ENCODE assay signal across 23 cellular contexts in genomic region chr10:7283246-7283645, GRCh38.
A peak's percentile ranks its signal among the peaks of the same experiment; 100 is the strongest.
DNase-seq lines count a peak whose midpoint lies in the region; ATAC-seq, FAIRE-seq and TF ChIP-seq lines count a peak whose summit lies in the region.
"Had no signal": no experiment of that assay in that cellular context is flagged by ENCODE, and none has a peak within 500 bp of the region (broad histone marks: within the 10 kb centered on the region; RNA-seq: fewer than 3 reads in every experiment).

No MANE protein-coding gene starts in this region.

- no peak overlapping the region for H2BK5ac ChIP-seq in H1 (ENCODE audit: low read depth, low read length)

- H4K20me1 ChIP-seq in H1 (replicated peaks in 1 of 2; ENCODE audit: control insufficient read depth in 1 of 2, insufficient read depth in 2 of 2, low read length in 2 of 2), result no peaks in the 10 kb centered on the region

- H3K56ac ChIP-seq in H1 (replicated peaks; ENCODE audit: insufficient read length, low read depth, low read length), result peak overlapping the region; percentile 87

- no peaks in the 10 kb centered on the region for H3K27me3 ChIP-seq in H1 (replicated peaks in 1 of 4; ENCODE audit: control insufficient read depth in 3 of 4, extremely low read depth in 1 of 4, insufficient read depth in 3 of 4, low read length in 3 of 4)
- H3K27me3 ChIP-seq: BE2C, BLaER1 had no signal

- CTCF ChIA-PET in A549 (lab: Yijun Ruan, JAX), result no interaction called here
- CTCF ChIA-PET in HEK293 (lab: Yijun Ruan, JAX), result interaction anchor here (0.6 kb wide), 1 partner anchor 636 kb away, joined by 7 read pairs; no protein-coding TSS in a partner anchor
- CTCF ChIA-PET in H1 (lab: Charles Lee; ENCODE audit: partially characterized antibody), result interaction anchor here (1.0 kb wide), 1 partner anchor 10 kb away, joined by 4 read pairs; no protein-coding TSS in a partner anchor

- TF ChIP-seq EP300 in A549 (IDR thresholded peaks at IDR 0.05) (no peak), H1 (IDR thresholded peaks at IDR 0.05; ENCODE audit: borderline replicate concordance in 1 of 2, low read depth in 2 of 2, low read length in 2 of 2) (no peak)

- H4K91ac ChIP-seq in H1 (replicated peaks; ENCODE audit: insufficient read length, low read length), result no peak overlapping the region

- no peak for TF ChIP-seq POLR2A in A549 (IDR thresholded peaks at IDR 0.05; ENCODE audit: low read length)
- no peak for TF ChIP-seq POLR2A in H1 (IDR thresholded peaks at IDR 0.05; ENCODE audit: control extremely low read depth in 1 of 2, low read depth in 2 of 2, low read length in 2 of 2)

- peaks cover 3% of the 10 kb centered on the region in 2 experiments; a peak in 2 of 4 replicates for H3K79me2 ChIP-seq in H1 (ENCODE audit: control insufficient read depth in 1 of 2, insufficient read depth in 2 of 2, low read length in 2 of 2)

- TF ChIP-seq CTCF in A549 (IDR thresholded peaks at IDR 0.05) (no peak), HEK293 (tag by site-specific recombination; IDR thresholded peaks at IDR 0.05) (no peak), H1 (IDR thresholded peaks at IDR 0.05; ENCODE audit: control extremely low read depth in 1 of 3, insufficient read depth in 1 of 3, low read depth in 1 of 3, low read length in 3 of 3) (no peak)

- TF ChIP-seq RAD21 in A549 (conservative IDR thresholded peaks at IDR 0.05 in 1 of 2, IDR thresholded peaks at IDR 0.05 in 1 of 2) (no peak), H1 (IDR thresholded peaks at IDR 0.05 in 1 of 2, conservative IDR thresholded peaks at IDR 0.05 in 1 of 2; ENCODE audit: low read depth in 2 of 2, low read length in 2 of 2) (no peak)

- H3K4ac ChIP-seq in H1 (replicated peaks; ENCODE audit: insufficient read length, low read depth, low read length), result no peak overlapping the region

- DNase-seq in A549 (ENCODE audit: low read depth in 1 of 2, low spot score in 1 of 2), result no peak
- DNase-seq in H1 (ENCODE audit: low read depth in 1 of 2, low spot score in 2 of 2), result no peak
- DNase-seq in activated CD4-positive, CD25-positive, alpha-beta regulatory T cell (lab: John Stamatoyannopoulos, UW), result no peak
- DNase-seq in GF-D8 (lab: John Stamatoyannopoulos, UW), result no peak
- DNase-seq: ACHN; BE2C; C1 segment of cervical spinal cord; CD4-positive, alpha-beta memory T cell; CD4-positive, CD25-positive, alpha-beta regulatory T cell; CD8-positive, alpha-beta memory T cell; COR-L47; DMS 273 treated with DMSO at 0.1 percent for 48 hours; DMS153; DMS53; DMS79; DND-41; EL; GDM1 had no signal

- no peak overlapping the region for H2AK5ac ChIP-seq in H1 (ENCODE audit: low read depth, low read length)

- no peak overlapping the region for H4K8ac ChIP-seq in H1 (ENCODE audit: extremely low read depth, insufficient read depth, low read length)

- H3K9me3 ChIP-seq in A549 (no peaks in the 10 kb centered on the region), HEK293 (ENCODE audit: control insufficient read depth, insufficient read depth, low read depth, low read length) (no peaks in the 10 kb centered on the region), H1 (ENCODE audit: insufficient read depth in 2 of 2, low read depth in 1 of 2, low read length in 1 of 2) (no peaks in the 10 kb centered on the region)
- H3K9me3 ChIP-seq: BE2C had no signal

- H3K79me1 ChIP-seq in H1 (ENCODE audit: low read depth, low read length), result peaks cover 2% of the 10 kb centered on the region; the same call in 1 of the 2 replicates

- H2BK15ac ChIP-seq in H1 (ENCODE audit: low read length), result no peak overlapping the region

- no peak overlapping the region for H3K27ac ChIP-seq in A549
- no peak overlapping the region for H3K27ac ChIP-seq in HEK293 (ENCODE audit: extremely low read depth, low read depth, low read length)
- no peak overlapping the region for H3K27ac ChIP-seq in H1 (ENCODE audit: low read depth, low read length)
- H3K27ac ChIP-seq: 22Rv1, BLaER1 had no signal

- POLR2A ChIA-PET in A549 (lab: Yijun Ruan, JAX) (interaction anchor here (0.5 kb wide), 1 partner anchor 127 kb away, joined by 3 read pairs; the partner anchor contains the start of gene SFMBT2), HEK293 (lab: Yijun Ruan, JAX) (no interaction called here), H1 (lab: Charles Lee; ENCODE audit: partially characterized antibody) (no interaction called here)

- WGBS in A549 (ENCODE audit: missing lambda C conversion rate), result 74% methylated on average over 2 of the region's 2 CpGs
- WGBS in H1 (ENCODE audit: extremely low coverage in 1 of 2, insufficient coverage in 1 of 2, insufficient read length in 1 of 2, insufficient replicate concordance in 2 of 2, low coverage in 1 of 2, low lambda C conversion rate in 2 of 2, missing lambda C conversion rate in 1 of 2), 2 experiments, result 93% methylated on average over 2 of the region's 2 CpGs; no CpG with 5 or more reads in 1 of the 2 experiments

- H3K36me3 ChIP-seq in HEK293 (ENCODE audit: control insufficient read depth in 2 of 2, insufficient read depth in 1 of 2, low read length in 2 of 2) (peaks cover 0 to 3% of the 10 kb centered on the region in 2 experiments; a peak in 1 of 3 replicates), H1 (ENCODE audit: control insufficient read depth in 2 of 4, insufficient read depth in 4 of 4, low read length in 3 of 4) (no peaks in the 10 kb centered on the region)
- H3K36me3 ChIP-seq: BE2C had no signal

- H2BK12ac ChIP-seq in H1 (ENCODE audit: low read depth, low read length), result no peak overlapping the region

- H3K23ac ChIP-seq in H1 (ENCODE audit: insufficient read length), result no peak overlapping the region

- H3K4me1 ChIP-seq in A549 (peaks cover 15% of the 10 kb centered on the region; the same call in 1 of the 3 replicates), HEK293 (ENCODE audit: control insufficient read depth, insufficient read depth, low read length) (peaks cover 14% of the 10 kb centered on the region; the same call in 1 of the 2 replicates), H1 (replicated peaks in 1 of 4; ENCODE audit: control insufficient read depth in 3 of 4, insufficient read depth in 4 of 4, low read length in 3 of 4) (no peaks in the 10 kb centered on the region)
- H3K4me1 ChIP-seq: BE2C had no signal

- H2AFZ ChIP-seq in H1 (ENCODE audit: low read length), result no peak overlapping the region

- no peak overlapping the region for H3K18ac ChIP-seq in H1 (ENCODE audit: extremely low read depth, low read length)

- no peak overlapping the region for H2BK20ac ChIP-seq in H1 (ENCODE audit: low read length)

- no peak overlapping the region for H3K9ac ChIP-seq in H1 (replicated peaks in 1 of 4; ENCODE audit: extremely low read depth in 1 of 4, low read depth in 3 of 4, low read length in 3 of 4)
- H3K9ac ChIP-seq: BLaER1 had no signal

- H3K14ac ChIP-seq in H1 (ENCODE audit: insufficient read length), result no peak overlapping the region

- H4K5ac ChIP-seq in H1 (ENCODE audit: insufficient read length, low read depth, low read length), result no peak overlapping the region

- no peak for ATAC-seq in A549

- H3K4me2 ChIP-seq in A549 (no peak overlapping the region), H1 (ENCODE audit: insufficient read depth in 1 of 2, low read depth in 2 of 2, low read length in 2 of 2) (no peak overlapping the region)
- H3K4me2 ChIP-seq: BLaER1 had no signal

- peak; percentile 18 for FAIRE-seq in A549 (lab: Jason Lieb, UNC)
- FAIRE-seq in H1 (lab: Jason Lieb, UNC), result no peak
- FAIRE-seq: GM12892, GM18507 had no signal

- H3K23me2 ChIP-seq in H1 (ENCODE audit: low read depth, low read length), result peaks cover 2% of the 10 kb centered on the region; the same call in 1 of the 2 replicates

- no peak overlapping the region for H2BK120ac ChIP-seq in H1 (replicated peaks; ENCODE audit: low read depth, low read length)

- H3K4me3 ChIP-seq in A549 (no peak overlapping the region), HEK293 (ENCODE audit: low read depth, low read length) (no peak overlapping the region), H1 (ENCODE audit: extremely low read depth in 1 of 4, insufficient read depth in 2 of 4, low read depth in 3 of 4, low read length in 4 of 4) (no peak overlapping the region)
- H3K4me3 ChIP-seq: BLaER1 had no signal

TF ChIP-seq in A549, 52 proteins besides CTCF, POLR2A, EP300 and RAD21:
- TF ChIP-seq NPAS2 (CRISPR knock-in tag; IDR thresholded peaks at IDR 0.05; ENCODE audit: borderline replicate concordance) (no peak), ZNF302 (CRISPR knock-in tag; IDR thresholded peaks at IDR 0.05) (no peak), ESRRA (IDR thresholded peaks at IDR 0.05; ENCODE audit: borderline replicate concordance, low read length) (no peak), HES2 (IDR thresholded peaks at IDR 0.05) (no peak), HOXB5 (CRISPR knock-in tag; IDR thresholded peaks at IDR 0.05) (no peak)

TF ChIP-seq in HEK293, 187 proteins besides CTCF, POLR2A, EP300 and RAD21 (continues in another document):
- TF ChIP-seq SETDB1 (IDR thresholded peaks at IDR 0.05; ENCODE audit: insufficient read length, low read length) (no peak), ZNF433 (tag by site-specific recombination; IDR thresholded peaks at IDR 0.05; ENCODE audit: low read depth) (no peak), ZNF707 (tag by site-specific recombination; IDR thresholded peaks at IDR 0.05) (no peak)

TF ChIP-seq in H1, 55 proteins besides CTCF, POLR2A, EP300 and RAD21 (continues in another document):
- TF ChIP-seq POU5F1 (IDR thresholded peaks at IDR 0.05; ENCODE audit: low read depth, low read length) (no peak), POLR2AphosphoS5 (IDR thresholded peaks at IDR 0.05; ENCODE audit: low read depth, low read length) (no peak), BCL11A (IDR thresholded peaks at IDR 0.05; ENCODE audit: low read depth in 2 of 2, low read length in 2 of 2) (no peak), RFX5 (IDR thresholded peaks at IDR 0.05; ENCODE audit: borderline replicate concordance, low read depth, low read length) (no peak), SRF (IDR thresholded peaks at IDR 0.05; ENCODE audit: low read depth, low read length) (no peak), EZH2 (IDR thresholded peaks at IDR 0.05; ENCODE audit: low read depth, low read length, severe bottlenecking) (no peak), RNF2 (IDR thresholded peaks at IDR 0.05; ENCODE audit: borderline replicate concordance, low read depth, low read length, missing control alignments, poor library complexity, severe bottlenecking) (no peak), USF2 (IDR thresholded peaks at IDR 0.05; ENCODE audit: low read length) (no peak), GABPA (IDR thresholded peaks at IDR 0.05; ENCODE audit: borderline replicate concordance, insufficient read depth, low read length) (no peak), MAX (IDR thresholded peaks at IDR 0.05) (no peak)
